Comparison of ENCODE assay signal across 18 cellular contexts in genomic region chr19:17616686-17616960, GRCh38.
A peak's percentile ranks its signal among the peaks of the same experiment; 100 is the strongest.
DNase-seq lines count a peak whose midpoint lies in the region; ATAC-seq, FAIRE-seq and TF ChIP-seq lines count a peak whose summit lies in the region.
"Had no signal": no experiment of that assay in that cellular context is flagged by ENCODE, and none has a peak within 500 bp of the region (broad histone marks: within the 10 kb centered on the region; RNA-seq: fewer than 3 reads in every experiment).

No MANE protein-coding gene starts in this region.

- H3K9me3 Mint-ChIP-seq in T-helper 2 cell treated with Interferon-gamma antibody and Interleukin-4, amounts not matched to agents 5 μg/mL and 100 μg/mL, for 36 hours = no peaks in the 10 kb centered on the region
- H3K9me3 Mint-ChIP-seq in stimulated activated memory B cell treated with anti-CD40 and anti-IgM and Interleukin-4, amounts not matched to agents 10 μg/mL and 1 μg/mL and 100 μg/mL, for 72 hours = peaks cover 10% of the 10 kb centered on the region
- H3K9me3 Mint-ChIP-seq: activated CD4-positive, alpha-beta memory T cell treated with anti-CD3 and anti-CD28 coated beads, Interleukin-2, amount 10 ng/mL, durations not matched to agents 7 days and 5 days had no signal

- no peak for FAIRE-seq in keratinocyte (lab: Jason Lieb, UNC)
- FAIRE-seq: GM19239, HTR-8/SVneo, islet of Langerhans had no signal

- dilution Hi-C loops in keratinocyte (cut with MboI; ENCODE audit: extremely low pct_ligation_motif_present, low sequenced_read_pairs) = no loop called here

- peaks cover 19% of the 10 kb centered on the region for H3K27me3 Mint-ChIP-seq in T-helper 2 cell treated with Interferon-gamma antibody and Interleukin-4, amounts not matched to agents 5 μg/mL and 100 μg/mL, for 36 hours (ENCODE audit: low read depth)
- H3K27me3 Mint-ChIP-seq in T-helper 17 cell = peaks cover 45% of the 10 kb centered on the region
- H3K27me3 Mint-ChIP-seq in stimulated activated memory B cell treated with anti-CD40 and anti-IgM and Interleukin-4, amounts not matched to agents 10 μg/mL and 1 μg/mL and 100 μg/mL, for 72 hours = peaks cover 46% of the 10 kb centered on the region

- no peaks in the 10 kb centered on the region for H3K36me3 Mint-ChIP-seq in T-helper 2 cell treated with Interferon-gamma antibody and Interleukin-4, amounts not matched to agents 5 μg/mL and 100 μg/mL, for 36 hours (ENCODE audit: low read depth)
- peaks cover 9% of the 10 kb centered on the region for H3K36me3 Mint-ChIP-seq in T-helper 17 cell (ENCODE audit: low read depth)
- H3K36me3 Mint-ChIP-seq in stimulated activated memory B cell treated with anti-CD40 and anti-IgM and Interleukin-4, amounts not matched to agents 10 μg/mL and 1 μg/mL and 100 μg/mL, for 72 hours = no peaks in the 10 kb centered on the region
- H3K36me3 Mint-ChIP-seq: CD8-positive, alpha-beta T cell had no signal

- H3K4me3 Mint-ChIP-seq in T-helper 2 cell treated with Interferon-gamma antibody and Interleukin-4, amounts not matched to agents 5 μg/mL and 100 μg/mL, for 36 hours = peak overlapping the region; percentile 5
- H3K4me3 Mint-ChIP-seq in T-helper 17 cell = peak overlapping the region; percentile 25
- H3K4me3 Mint-ChIP-seq in stimulated activated memory B cell treated with anti-CD40 and anti-IgM and Interleukin-4, amounts not matched to agents 10 μg/mL and 1 μg/mL and 100 μg/mL, for 72 hours = peak overlapping the region; percentile 42
- H3K4me3 Mint-ChIP-seq: activated CD4-positive, alpha-beta memory T cell treated with anti-CD3 and anti-CD28 coated beads, Interleukin-2, amount 10 ng/mL, durations not matched to agents 7 days and 5 days; CD8-positive, alpha-beta T cell had no signal

- ATAC-seq in T-helper 17 cell = no peak
- ATAC-seq in stimulated activated memory B cell treated with anti-CD40 and anti-IgM and Interleukin-4, amounts not matched to agents 10 μg/mL and 1 μg/mL and 100 μg/mL, for 72 hours = no peak
- ATAC-seq: CD8-positive, alpha-beta T cell; gastrocnemius medialis had no signal

- peaks cover 2% of the 10 kb centered on the region for H4K20me1 ChIP-seq in keratinocyte (ENCODE audit: control insufficient read depth, extremely low read depth, insufficient read depth, low read length)

- H3K27ac ChIP-seq in keratinocyte (ENCODE audit: control insufficient read depth, insufficient read depth, low read length) (no peak overlapping the region), WERI-Rb-1 (no peak overlapping the region)
- H3K27ac ChIP-seq: gastrocnemius medialis, transverse colon had no signal

- no peaks in the 10 kb centered on the region for H3K4me1 ChIP-seq in keratinocyte (ENCODE audit: control insufficient read depth, extremely low read depth, insufficient read depth, low read length)
- H3K4me1 ChIP-seq: gastrocnemius medialis, transverse colon had no signal

- H3K27ac Mint-ChIP-seq in T-helper 2 cell treated with Interferon-gamma antibody and Interleukin-4, amounts not matched to agents 5 μg/mL and 100 μg/mL, for 36 hours = no peak overlapping the region
- no peak overlapping the region for H3K27ac Mint-ChIP-seq in T-helper 17 cell
- H3K27ac Mint-ChIP-seq in stimulated activated memory B cell treated with anti-CD40 and anti-IgM and Interleukin-4, amounts not matched to agents 10 μg/mL and 1 μg/mL and 100 μg/mL, for 72 hours = no peak overlapping the region
- H3K27ac Mint-ChIP-seq: activated CD4-positive, alpha-beta memory T cell treated with anti-CD3 and anti-CD28 coated beads, Interleukin-2, amount 10 ng/mL, durations not matched to agents 7 days and 5 days; CD8-positive, alpha-beta T cell had no signal

- peak overlapping the region; percentile 37 for H3K9ac ChIP-seq in keratinocyte (ENCODE audit: control insufficient read depth, extremely low read depth, insufficient read depth, low read length)

- H3K9me3 ChIP-seq in T-helper 17 cell (ENCODE audit: control insufficient read depth, low read length, poor library complexity, severe bottlenecking) (no peaks in the 10 kb centered on the region), keratinocyte (ENCODE audit: control insufficient read depth, low read depth, low read length) (no peaks in the 10 kb centered on the region), WERI-Rb-1 (ENCODE audit: severe bottlenecking) (no peaks in the 10 kb centered on the region)
- H3K9me3 ChIP-seq: transverse colon had no signal

- no peaks in the 10 kb centered on the region for H3K4me1 Mint-ChIP-seq in T-helper 2 cell treated with Interferon-gamma antibody and Interleukin-4, amounts not matched to agents 5 μg/mL and 100 μg/mL, for 36 hours (ENCODE audit: low read depth)
- H3K4me1 Mint-ChIP-seq in T-helper 17 cell = peaks cover 7% of the 10 kb centered on the region
- H3K4me1 Mint-ChIP-seq in stimulated activated memory B cell treated with anti-CD40 and anti-IgM and Interleukin-4, amounts not matched to agents 10 μg/mL and 1 μg/mL and 100 μg/mL, for 72 hours = peaks cover 5% of the 10 kb centered on the region

- no peak for TF ChIP-seq CTCF in keratinocyte (optimal IDR thresholded peaks at IDR 0.05 in 1 of 3, IDR thresholded peaks at IDR 0.05 in 1 of 3, conservative IDR thresholded peaks at IDR 0.05 in 1 of 3; ENCODE audit: extremely low read depth in 1 of 3, insufficient read depth in 2 of 3, low read length in 3 of 3)
- no peak for TF ChIP-seq CTCF in WERI-Rb-1 (IDR thresholded peaks at IDR 0.05; ENCODE audit: low read depth, low read length)

- H3K4me2 ChIP-seq in keratinocyte (ENCODE audit: control insufficient read depth, extremely low read depth, insufficient read depth, low read depth, low read length) = peak overlapping the region; percentile 32

- no peaks in the 10 kb centered on the region for H3K79me2 ChIP-seq in keratinocyte (ENCODE audit: control insufficient read depth, insufficient read depth, low read length)

- H3K4me3 ChIP-seq in keratinocyte (ENCODE audit: control insufficient read depth in 2 of 3, extremely low read depth in 1 of 3, insufficient read depth in 2 of 3, low read depth in 1 of 3, low read length in 3 of 3) = no peak overlapping the region
- no peak overlapping the region for H3K4me3 ChIP-seq in WERI-Rb-1 (ENCODE audit: low read depth, low read length)
- H3K4me3 ChIP-seq: transverse colon had no signal

- H3K36me3 ChIP-seq in keratinocyte (ENCODE audit: control insufficient read depth in 2 of 2, extremely low read depth in 1 of 2, insufficient read depth in 2 of 2, low read length in 2 of 2) (no peaks in the 10 kb centered on the region), WERI-Rb-1 (peaks cover 28% of the 10 kb centered on the region)
- H3K36me3 ChIP-seq: gastrocnemius medialis, transverse colon had no signal

- H3K27me3 ChIP-seq in keratinocyte (ENCODE audit: control insufficient read depth, extremely low read depth, insufficient read depth, low read length) = peaks cover 14% of the 10 kb centered on the region
- H3K27me3 ChIP-seq in WERI-Rb-1 (ENCODE audit: insufficient read depth, low read depth, severe bottlenecking) = no peaks in the 10 kb centered on the region

- H3K9me1 ChIP-seq in keratinocyte (ENCODE audit: control insufficient read depth, extremely low read depth, insufficient read depth, low read length) = no peaks in the 10 kb centered on the region

- H2AFZ ChIP-seq in keratinocyte (ENCODE audit: control insufficient read depth, low read length) = peak overlapping the region; percentile 68

- DNase-seq in T-helper 2 cell treated with Interferon-gamma antibody and Interleukin-4, amounts not matched to agents 5 μg/mL and 100 μg/mL, for 36 hours (ENCODE audit: low spot score) = no peak
- no peak for DNase-seq in T-helper 2 cell
- DNase-seq in T-helper 17 cell = no peak
- DNase-seq in keratinocyte (ENCODE audit: low read depth, low spot score) = no peak
- no peak for DNase-seq in SKM-1 (lab: John Stamatoyannopoulos, UW; ENCODE audit: unreplicated experiment)
- DNase-seq in WERI-Rb-1 = no peak
- no peak for DNase-seq in activated T-cell treated with anti-CD3 and anti-CD28 coated beads for 4 hours
- DNase-seq: 8988T; activated CD4-positive, alpha-beta memory T cell treated with anti-CD3 and anti-CD28 coated beads, Interleukin-2, amount 10 ng/mL, durations not matched to agents 7 days and 5 days; CD8-positive, alpha-beta T cell; gastrocnemius medialis; GF-D8; Right ventricle myocardium superior; transverse colon had no signal
